ENCODE assay signal across 9 cellular contexts in the genomic region with DNA sequence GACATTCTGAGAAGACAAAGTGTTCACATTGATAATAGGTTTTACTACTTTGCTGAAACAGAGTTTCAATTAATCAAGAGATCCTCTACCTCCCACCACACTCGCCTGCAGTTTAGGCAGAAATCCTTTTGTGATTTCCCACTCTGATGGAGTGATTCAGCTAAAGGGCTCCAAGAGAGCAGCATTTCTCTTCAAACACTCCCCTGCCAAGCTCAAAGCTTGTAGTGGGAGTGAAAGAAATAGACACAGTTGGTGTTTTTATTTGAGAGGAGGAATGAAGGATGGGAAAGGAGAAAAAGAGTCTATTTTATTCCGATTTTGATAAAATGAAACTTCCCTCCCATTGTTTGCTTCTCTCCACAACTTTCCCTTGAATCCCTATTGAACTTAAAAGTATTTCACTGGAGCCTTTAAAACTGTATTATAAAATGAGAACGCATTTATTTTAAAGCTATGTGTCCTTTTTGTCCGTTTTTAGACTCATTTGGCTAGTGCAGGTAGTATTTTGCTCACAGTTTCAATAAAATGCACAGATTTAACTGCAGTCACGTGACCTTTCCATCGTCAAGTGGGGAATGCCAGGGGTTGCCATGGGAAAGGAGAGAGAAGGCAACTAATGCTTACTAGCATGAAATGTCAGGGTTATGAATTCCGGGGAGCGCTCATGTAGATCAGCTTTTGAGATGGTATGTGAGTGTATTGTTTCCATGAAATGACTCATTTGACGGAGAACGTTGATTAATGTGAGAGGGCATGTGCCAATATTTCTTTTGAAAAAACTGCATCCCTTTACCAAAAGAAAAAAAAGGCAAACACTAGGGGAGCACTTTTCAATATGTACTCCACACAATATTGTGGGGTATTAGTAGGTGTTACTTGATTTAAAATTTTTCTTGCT. TPM values are rescaled to one million over a fixed set of nuclear protein-coding genes. Genes with fewer than 3 reads are reported as not detected.
DNase-seq lines count a peak whose midpoint lies in the region; ATAC-seq and TF ChIP-seq lines count a peak whose summit lies in the region.
"Had no signal": no experiment of that assay in that cellular context is flagged by ENCODE, and none has a peak within 500 bp of the region (broad histone marks: within the 10 kb centered on the region; RNA-seq: fewer than 3 reads in every experiment).

No MANE protein-coding gene starts in this region.

- DNase-seq in Ammon's horn (ENCODE audit: low spot score): peak; percentile 71
- peak; percentile 27 for DNase-seq in NCI-H2171 treated with DMSO at 0.1 percent for 48 hours (lab: John Stamatoyannopoulos, UW)
- peak; percentile 35 to 76 for DNase-seq in dermis microvascular lymphatic vessel endothelial cell (ENCODE audit: low read depth in 2 of 2)
- no peak for DNase-seq in endothelial cell (ENCODE audit: low spot score)
- DNase-seq in NCI-H774 (lab: John Stamatoyannopoulos, UW): no peak

- H3K4me3 ChIP-seq in neural cell (ENCODE audit: low read length): peak overlapping the region; percentile 19

- H3K79me2 ChIP-seq in neural cell (replicated peaks; ENCODE audit: insufficient read depth, low read length): no peaks in the 10 kb centered on the region

- no peak overlapping the region for H3K9ac ChIP-seq in neural cell (ENCODE audit: low read length)

- H2AFZ ChIP-seq in neural cell (ENCODE audit: low read depth, low read length): no peak overlapping the region

- TF ChIP-seq CTCF in neural cell (IDR thresholded peaks at IDR 0.05; ENCODE audit: poor library complexity, severe bottlenecking) (peak; percentile 68), endothelial cell (IDR thresholded peaks at IDR 0.05; ENCODE audit: unreplicated experiment) (no peak)

- ATAC-seq in GM19351 (IDR thresholded peaks at IDR 0.05; ENCODE audit: unreplicated experiment) (no peak), HG02840 (IDR thresholded peaks at IDR 0.05; ENCODE audit: low FRiP score, unreplicated experiment) (no peak)

- H3K9me3 ChIP-seq in neural cell (ENCODE audit: low read length): no peaks in the 10 kb centered on the region

- TF ChIP-seq RAD21 in neural cell (conservative IDR thresholded peaks at IDR 0.05): no peak

- no peaks in the 10 kb centered on the region for H4K20me1 ChIP-seq in neural cell (ENCODE audit: insufficient read depth)

- H3K4me2 ChIP-seq in neural cell (ENCODE audit: low read length): peak overlapping the region; percentile 32

- no peaks in the 10 kb centered on the region for H3K27me3 ChIP-seq in neural cell (ENCODE audit: insufficient read depth, low read depth, low read length)

- TF ChIP-seq EP300 in neural cell (conservative IDR thresholded peaks at IDR 0.05; ENCODE audit: poor library complexity, severe bottlenecking): peak; percentile 23

- no peaks in the 10 kb centered on the region for H3K9me2 ChIP-seq in neural cell (ENCODE audit: insufficient read depth, low read length)

- H3K27ac ChIP-seq in neural cell (ENCODE audit: low read length): peak overlapping the region; percentile 47

- H3K4me1 Mint-ChIP-seq in endothelial cell (ENCODE audit: unreplicated experiment): no peaks in the 10 kb centered on the region

- H3K9me3 Mint-ChIP-seq in endothelial cell (ENCODE audit: unreplicated experiment): no peaks in the 10 kb centered on the region
- H3K9me3 Mint-ChIP-seq: activated T-helper 2 cell treated with anti-CD3 and anti-CD28 coated beads, Interferon-gamma antibody, Interleukin-2, Interleukin-4, amounts not matched to agents 10 μg/mL and 5 μg/mL and 100 μg/mL, durations not matched to agents 14 hours and 24 hours and 36 hours had no signal

- no peaks in the 10 kb centered on the region for H3F3A ChIP-seq in neural cell (ENCODE audit: insufficient read depth, low read length, poor library complexity, severe bottlenecking)

- H3K4me3 Mint-ChIP-seq in endothelial cell (ENCODE audit: unreplicated experiment): no peak overlapping the region

- H3K27ac Mint-ChIP-seq in endothelial cell (ENCODE audit: unreplicated experiment): no peak overlapping the region
- H3K27ac Mint-ChIP-seq: activated T-helper 2 cell treated with anti-CD3 and anti-CD28 coated beads, Interferon-gamma antibody, Interleukin-2, Interleukin-4, amounts not matched to agents 10 μg/mL and 5 μg/mL and 100 μg/mL, durations not matched to agents 14 hours and 24 hours and 36 hours had no signal

- no peaks in the 10 kb centered on the region for H3K36me3 ChIP-seq in neural cell (ENCODE audit: insufficient read depth, low read length)

- no peaks in the 10 kb centered on the region for H3K36me3 Mint-ChIP-seq in endothelial cell (ENCODE audit: low read depth, unreplicated experiment)

- peaks cover 3% of the 10 kb centered on the region for H3K27me3 Mint-ChIP-seq in endothelial cell (ENCODE audit: unreplicated experiment)

TF ChIP-seq in neural cell, 6 proteins besides CTCF, POLR2A, EP300 and RAD21:
- TF ChIP-seq SMC3 (conservative IDR thresholded peaks at IDR 0.05; ENCODE audit: poor library complexity) (no peak), POLR2AphosphoS5 (IDR thresholded peaks at IDR 0.05) (no peak), EZH2 (IDR thresholded peaks at IDR 0.05; ENCODE audit: borderline replicate concordance, insufficient read depth, low read length, poor library complexity, severe bottlenecking) (no peak), TAF1 (IDR thresholded peaks at IDR 0.05; ENCODE audit: low read depth) (no peak), MXI1 (conservative IDR thresholded peaks at IDR 0.05; ENCODE audit: poor library complexity, severe bottlenecking) (no peak)
- TF ChIP-seq, protein P1, sequence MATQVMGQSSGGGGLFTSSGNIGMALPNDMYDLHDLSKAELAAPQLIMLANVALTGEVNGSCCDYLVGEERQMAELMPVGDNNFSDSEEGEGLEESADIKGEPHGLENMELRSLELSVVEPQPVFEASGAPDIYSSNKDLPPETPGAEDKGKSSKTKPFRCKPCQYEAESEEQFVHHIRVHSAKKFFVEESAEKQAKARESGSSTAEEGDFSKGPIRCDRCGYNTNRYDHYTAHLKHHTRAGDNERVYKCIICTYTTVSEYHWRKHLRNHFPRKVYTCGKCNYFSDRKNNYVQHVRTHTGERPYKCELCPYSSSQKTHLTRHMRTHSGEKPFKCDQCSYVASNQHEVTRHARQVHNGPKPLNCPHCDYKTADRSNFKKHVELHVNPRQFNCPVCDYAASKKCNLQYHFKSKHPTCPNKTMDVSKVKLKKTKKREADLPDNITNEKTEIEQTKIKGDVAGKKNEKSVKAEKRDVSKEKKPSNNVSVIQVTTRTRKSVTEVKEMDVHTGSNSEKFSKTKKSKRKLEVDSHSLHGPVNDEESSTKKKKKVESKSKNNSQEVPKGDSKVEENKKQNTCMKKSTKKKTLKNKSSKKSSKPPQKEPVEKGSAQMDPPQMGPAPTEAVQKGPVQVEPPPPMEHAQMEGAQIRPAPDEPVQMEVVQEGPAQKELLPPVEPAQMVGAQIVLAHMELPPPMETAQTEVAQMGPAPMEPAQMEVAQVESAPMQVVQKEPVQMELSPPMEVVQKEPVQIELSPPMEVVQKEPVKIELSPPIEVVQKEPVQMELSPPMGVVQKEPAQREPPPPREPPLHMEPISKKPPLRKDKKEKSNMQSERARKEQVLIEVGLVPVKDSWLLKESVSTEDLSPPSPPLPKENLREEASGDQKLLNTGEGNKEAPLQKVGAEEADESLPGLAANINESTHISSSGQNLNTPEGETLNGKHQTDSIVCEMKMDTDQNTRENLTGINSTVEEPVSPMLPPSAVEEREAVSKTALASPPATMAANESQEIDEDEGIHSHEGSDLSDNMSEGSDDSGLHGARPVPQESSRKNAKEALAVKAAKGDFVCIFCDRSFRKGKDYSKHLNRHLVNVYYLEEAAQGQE (IDR thresholded peaks at IDR 0.05; ENCODE audit: borderline replicate concordance): peak; percentile 11

RNA-seq across cellular contexts. Expression of a gene that starts 7.7 kb away (rescaled TPM):
- 7.2 and 7.3 TPM in 2 replicates for total RNA-seq in dermis microvascular lymphatic vessel endothelial cell
- polyA plus RNA-seq in neural cell: 11.8 and 12.6 TPM in 2 replicates
- 22.6 and 28.1 TPM in 2 replicates for polyA minus RNA-seq in neural cell
- total RNA-seq in endothelial cell (ENCODE audit: unreplicated experiment): 14.6 TPM

Comparison
In these comparisons a context has a peak if more than half of its experiments do, and no peak if none do; other contexts are left out.
1. DNase-seq: peak in Ammon's horn (single experiment), NCI-H2171 treated with DMSO at 0.1 percent for 48 hours (single experiment) and dermis microvascular lymphatic vessel endothelial cell (2 of 2); none in endothelial cell (single experiment) and NCI-H774 (single experiment).